ENCODE assay signal across 1 cellular context in the genomic region with DNA sequence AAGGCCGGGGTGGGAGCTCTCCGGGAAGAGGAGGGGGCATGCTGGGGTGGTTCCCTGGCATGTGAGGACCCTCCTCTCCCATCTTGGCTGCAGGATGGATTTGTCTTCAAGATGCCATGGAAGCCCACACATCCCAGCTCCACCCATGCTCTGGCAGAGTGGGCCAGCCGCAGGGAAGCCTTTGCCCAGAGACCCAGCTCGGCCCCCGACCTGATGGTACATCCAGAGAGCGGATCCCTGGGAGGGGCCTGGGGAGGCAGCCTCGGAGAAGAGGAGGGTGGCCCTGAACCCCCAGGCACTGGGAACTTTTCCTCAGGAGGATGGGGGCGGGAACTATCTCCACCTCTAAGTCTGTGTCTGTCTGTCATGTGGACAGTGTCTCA.
TF ChIP-seq lines count a peak whose summit lies in the region.

No MANE protein-coding gene starts in this region.

TF ChIP-seq in H1, 55 proteins besides CTCF, POLR2A, EP300 and RAD21:
- no peak for TF ChIP-seq GABPA (IDR thresholded peaks at IDR 0.05; ENCODE audit: borderline replicate concordance, insufficient read depth, low read length)
- no peak for TF ChIP-seq KDM1A (IDR thresholded peaks at IDR 0.05; ENCODE audit: borderline replicate concordance, low read length)
- no peak for TF ChIP-seq CBX5 (IDR thresholded peaks at IDR 0.05; ENCODE audit: low read depth, low read length)
- no peak for TF ChIP-seq SIN3A (conservative IDR thresholded peaks at IDR 0.05 in 1 of 2, IDR thresholded peaks at IDR 0.05 in 1 of 2; ENCODE audit: low read depth in 1 of 2, low read length in 2 of 2)
- TF ChIP-seq, protein P1, sequence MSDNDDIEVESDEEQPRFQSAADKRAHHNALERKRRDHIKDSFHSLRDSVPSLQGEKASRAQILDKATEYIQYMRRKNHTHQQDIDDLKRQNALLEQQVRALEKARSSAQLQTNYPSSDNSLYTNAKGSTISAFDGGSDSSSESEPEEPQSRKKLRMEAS (IDR thresholded peaks at IDR 0.05): no peak
- TF ChIP-seq BACH1 (IDR thresholded peaks at IDR 0.05; ENCODE audit: low read length): no peak
- TF ChIP-seq ASH2L (IDR thresholded peaks at IDR 0.05; ENCODE audit: low read length): no peak
- no peak for TF ChIP-seq SP1 (IDR thresholded peaks at IDR 0.05; ENCODE audit: low read depth, low read length)
- TF ChIP-seq FOSL1 (IDR thresholded peaks at IDR 0.05; ENCODE audit: insufficient read depth, low read depth, low read length): no peak
- no peak for TF ChIP-seq KDM4A (IDR thresholded peaks at IDR 0.05; ENCODE audit: low read depth, low read length, severe bottlenecking)
- TF ChIP-seq MAFK (IDR thresholded peaks at IDR 0.05; ENCODE audit: low read depth, low read length): no peak
- no peak for TF ChIP-seq CEBPB (IDR thresholded peaks at IDR 0.05; ENCODE audit: low read depth, low read length)
- no peak for TF ChIP-seq KDM5A (IDR thresholded peaks at IDR 0.05; ENCODE audit: low read length)
TF ChIP-seq in H1: peak in this region for 0.
